11 cellular contexts compared by ENCODE assay signal in the genomic region with DNA sequence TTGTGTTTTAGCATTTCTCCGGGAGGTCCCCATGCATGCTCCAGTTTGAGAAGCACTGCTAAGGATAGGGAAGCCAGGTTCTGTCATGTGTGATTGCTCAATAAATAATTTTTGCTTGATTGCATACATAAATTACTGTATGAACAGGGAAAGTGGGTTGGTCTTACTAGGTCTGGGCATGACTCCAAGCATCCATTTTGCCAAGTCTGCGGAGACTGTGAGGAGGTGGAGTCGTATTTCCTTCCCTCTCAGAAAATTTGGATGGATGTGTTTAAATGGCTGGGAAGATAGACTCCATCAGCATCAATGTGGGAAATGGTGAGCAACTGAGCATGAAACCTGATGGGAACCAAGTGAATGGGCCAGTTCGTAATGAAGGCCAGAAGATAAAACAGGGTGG.
DNase-seq lines count a peak whose midpoint lies in the region; ATAC-seq and TF ChIP-seq lines count a peak whose summit lies in the region.
"Had no signal": no experiment of that assay in that cellular context is flagged by ENCODE, and none has a peak within 500 bp of the region (broad histone marks: within the 10 kb centered on the region; RNA-seq: fewer than 3 reads in every experiment).

No MANE protein-coding gene starts in this region.

- no peaks in the 10 kb centered on the region for H3K4me1 Mint-ChIP-seq in activated CD8-positive, alpha-beta T cell treated with anti-CD3 and anti-CD28 coated beads, Interleukin-2, amount 10 ng/mL, durations not matched to agents 7 days and 5 days (ENCODE audit: low read depth)

- no peaks in the 10 kb centered on the region for H3K9me3 Mint-ChIP-seq in activated CD8-positive, alpha-beta T cell treated with anti-CD3 and anti-CD28 coated beads, Interleukin-2, amount 10 ng/mL, durations not matched to agents 7 days and 5 days (ENCODE audit: insufficient read depth)
- H3K9me3 Mint-ChIP-seq: activated T-cell treated with anti-CD3 and anti-CD28 coated beads, Interleukin-2, amount 50 U/mL, for 4 hours had no signal

- H3K27ac Mint-ChIP-seq in activated CD8-positive, alpha-beta T cell treated with anti-CD3 and anti-CD28 coated beads, Interleukin-2, amount 10 ng/mL, durations not matched to agents 7 days and 5 days, result no peak overlapping the region
- H3K27ac Mint-ChIP-seq: CD14-positive monocyte had no signal

- H3K4me3 ChIP-seq in astrocyte of the cerebellum (ENCODE audit: low read depth, low read length), result no peak overlapping the region

- ATAC-seq in HG03457 (IDR thresholded peaks at IDR 0.05; ENCODE audit: unreplicated experiment) (no peak), GM21447 (IDR thresholded peaks at IDR 0.05; ENCODE audit: unreplicated experiment) (no peak)
- ATAC-seq in activated CD8-positive, alpha-beta T cell treated with anti-CD3 and anti-CD28 coated beads, Interleukin-2, amount 10 ng/mL, durations not matched to agents 7 days and 5 days, result no peak
- ATAC-seq: activated T-cell treated with anti-CD3 and anti-CD28 coated beads, Interleukin-2, amount 50 U/mL, for 4 hours had no signal

- POLR2A ChIA-PET in activated CD8-positive, alpha-beta T cell treated with anti-CD3 and anti-CD28 coated beads, Interleukin-2, amount 10 ng/mL, durations not matched to agents 7 days and 5 days (lab: Charles Lee), result no interaction called here

- DNase-seq in AG08396 (ENCODE audit: low spot score) (peak; percentile 17), NCI-H1092 treated with DMSO at 0.1 percent for 48 hours (lab: John Stamatoyannopoulos, UW) (peak; percentile 88), astrocyte of the cerebellum (ENCODE audit: low read depth) (peak; percentile 92), left kidney (ENCODE audit: low read depth, low spot score) (peak; percentile 28), HK-2 (ENCODE audit: unreplicated experiment) (no peak)
- no peak for DNase-seq in activated CD8-positive, alpha-beta T cell treated with anti-CD3 and anti-CD28 coated beads, Interleukin-2, amount 10 ng/mL, durations not matched to agents 7 days and 5 days
- DNase-seq: activated T-cell treated with anti-CD3 and anti-CD28 coated beads, Interleukin-2, amount 50 U/mL, for 4 hours; T-helper 2 cell had no signal

- CTCF ChIA-PET in activated CD8-positive, alpha-beta T cell treated with anti-CD3 and anti-CD28 coated beads, Interleukin-2, amount 10 ng/mL, durations not matched to agents 7 days and 5 days (lab: Charles Lee), result no interaction called here

- no peak overlapping the region for H3K4me3 Mint-ChIP-seq in activated CD8-positive, alpha-beta T cell treated with anti-CD3 and anti-CD28 coated beads, Interleukin-2, amount 10 ng/mL, durations not matched to agents 7 days and 5 days
- H3K4me3 Mint-ChIP-seq: activated T-cell treated with anti-CD3 and anti-CD28 coated beads, Interleukin-2, amount 50 U/mL, for 4 hours; CD14-positive monocyte had no signal

- no peaks in the 10 kb centered on the region for H3K36me3 Mint-ChIP-seq in activated CD8-positive, alpha-beta T cell treated with anti-CD3 and anti-CD28 coated beads, Interleukin-2, amount 10 ng/mL, durations not matched to agents 7 days and 5 days (ENCODE audit: low read depth)
- H3K36me3 Mint-ChIP-seq: CD14-positive monocyte had no signal

- H3K27me3 Mint-ChIP-seq in activated CD8-positive, alpha-beta T cell treated with anti-CD3 and anti-CD28 coated beads, Interleukin-2, amount 10 ng/mL, durations not matched to agents 7 days and 5 days (ENCODE audit: low read depth), result peaks cover 2% of the 10 kb centered on the region

- TF ChIP-seq CTCF in astrocyte of the cerebellum (IDR thresholded peaks at IDR 0.05; ENCODE audit: low read depth, low read length, missing control alignments), result no peak

- in situ Hi-C loops in astrocyte of the cerebellum (cut with HindIII; ENCODE audit: low sequenced_read_pairs), result no loop called here

Comparison
In these comparisons a context has a peak if more than half of its experiments do, and no peak if none do; other contexts are left out.
1. DNase-seq: peak in AG08396 (single experiment), NCI-H1092 treated with DMSO at 0.1 percent for 48 hours (single experiment), astrocyte of the cerebellum (single experiment) and left kidney (single experiment); none in HK-2 (single experiment) and activated CD8-positive, alpha-beta T cell treated with anti-CD3 and anti-CD28 coated beads, Interleukin-2, amount 10 ng/mL, durations not matched to agents 7 days and 5 days (single experiment).